Comparison of ENCODE assay signal across 16 cellular contexts in genomic region chr6:170140129-170140528, GRCh38.
DNase-seq lines count a peak whose midpoint lies in the region; ATAC-seq and TF ChIP-seq lines count a peak whose summit lies in the region.
"Had no signal": no experiment of that assay in that cellular context is flagged by ENCODE, and none has a peak within 500 bp of the region (broad histone marks: within the 10 kb centered on the region; RNA-seq: fewer than 3 reads in every experiment).

No MANE protein-coding gene starts in this region.

- no peak overlapping the region for H2AK5ac ChIP-seq in neuronal stem cell (ENCODE audit: low read depth, low read length)

- no peak overlapping the region for H3K4ac ChIP-seq in neuronal stem cell (ENCODE audit: low read length)

- DNase-seq in activated effector memory CD4-positive, alpha-beta T cell treated with anti-CD3 and anti-CD28 coated beads, Interleukin-2, amount 50 U/mL, for 16 hours = peak; percentile 9
- DNase-seq in activated effector memory CD4-positive, alpha-beta T cell treated with Interleukin-2 at 50 U/mL for 16 hours = no peak
- DNase-seq in coronary artery (ENCODE audit: low spot score) = peak; percentile 33
- no peak for DNase-seq in neuronal stem cell (ENCODE audit: low spot score)
- DNase-seq in upper lobe of left lung = peak; percentile 8 to 36
- no peak for DNase-seq in pons (ENCODE audit: low spot score)
- no peak for DNase-seq in Ammon's horn (ENCODE audit: low spot score)
- DNase-seq in MG63 = no peak
- DNase-seq: C1 segment of cervical spinal cord, DND-41, HCEC 1CT, NCI-H187, NCI-H226, NCI-H524 treated with DMSO at 0.1 percent for 48 hours had no signal

- no peak overlapping the region for H3K4me3 ChIP-seq in coronary artery
- H3K4me3 ChIP-seq in neuronal stem cell (ENCODE audit: low read length in 2 of 2) = no peak overlapping the region
- no peak overlapping the region for H3K4me3 ChIP-seq in upper lobe of left lung
- H3K4me3 ChIP-seq in MG63 = no peak overlapping the region

- H2BK5ac ChIP-seq in neuronal stem cell (ENCODE audit: low read length) = no peak overlapping the region

- no peak overlapping the region for H3K9ac ChIP-seq in neuronal stem cell (ENCODE audit: low read depth, low read length, poor library complexity)

- H3K27me3 ChIP-seq in neuronal stem cell (ENCODE audit: control insufficient read depth in 3 of 3, insufficient read depth in 3 of 3, low read depth in 1 of 3, low read length in 3 of 3) (no peaks in the 10 kb centered on the region), upper lobe of left lung (no peaks in the 10 kb centered on the region), MG63 (no peaks in the 10 kb centered on the region)

- H3K4me2 ChIP-seq in neuronal stem cell (ENCODE audit: insufficient read depth, low read length, poor library complexity, severe bottlenecking) = no peak overlapping the region

- TF ChIP-seq POLR2A in upper lobe of left lung (IDR thresholded peaks at IDR 0.05) = no peak

- H2BK15ac ChIP-seq in neuronal stem cell (ENCODE audit: low read length) = no peak overlapping the region

- no peak for TF ChIP-seq CTCF in coronary artery (IDR thresholded peaks at IDR 0.05)
- no peak for TF ChIP-seq CTCF in upper lobe of left lung (IDR thresholded peaks at IDR 0.05)

- H2BK12ac ChIP-seq in neuronal stem cell (ENCODE audit: low read length) = no peak overlapping the region

- H3K18ac ChIP-seq in neuronal stem cell (ENCODE audit: low read length) = peak overlapping the region; percentile 55

- TF ChIP-seq EP300 in upper lobe of left lung (IDR thresholded peaks at IDR 0.05) = no peak

- no peaks in the 10 kb centered on the region for H3K79me1 ChIP-seq in neuronal stem cell (ENCODE audit: low read depth, low read length)

- ATAC-seq in upper lobe of left lung (ENCODE audit: low FRiP score in 2 of 2) = no peak
- ATAC-seq: Panc1 had no signal

- no peak overlapping the region for H3K14ac ChIP-seq in neuronal stem cell (ENCODE audit: low read length)

- no CpG with 5 or more reads among the region's 13 CpGs for WGBS in neuronal stem cell (ENCODE audit: extremely low coverage in 2 of 2, insufficient read length in 2 of 2, insufficient replicate concordance in 1 of 2), 2 donors
- WGBS in upper lobe of left lung, 2 donors = 95 to 96% methylated on average over 13 of the region's 13 CpGs

- H3K36me3 ChIP-seq in neuronal stem cell (replicated peaks in 1 of 2; ENCODE audit: control insufficient read depth in 2 of 2, insufficient read depth in 2 of 2, low read length in 2 of 2) = no peaks in the 10 kb centered on the region
- H3K36me3 ChIP-seq in upper lobe of left lung = no peaks in the 10 kb centered on the region
- no peaks in the 10 kb centered on the region for H3K36me3 ChIP-seq in MG63

- no peaks in the 10 kb centered on the region for H3K4me1 ChIP-seq in neuronal stem cell (ENCODE audit: control insufficient read depth in 2 of 2, insufficient read depth in 1 of 2, low read depth in 1 of 2, low read length in 2 of 2)
- peaks cover 4 to 17% (median 10%) of the 10 kb centered on the region in 4 donors for H3K4me1 ChIP-seq in upper lobe of left lung

- H3K27ac ChIP-seq in coronary artery (no peak overlapping the region), neuronal stem cell (replicated peaks; ENCODE audit: low read length) (no peak overlapping the region), upper lobe of left lung (no peak overlapping the region)
- H3K27ac ChIP-seq: HL-60 had no signal

- H4K8ac ChIP-seq in neuronal stem cell (ENCODE audit: low read depth, low read length) = no peak overlapping the region

- no peak overlapping the region for H2BK120ac ChIP-seq in neuronal stem cell (ENCODE audit: low read depth, low read length)

- no peak overlapping the region for H2AFZ ChIP-seq in neuronal stem cell (ENCODE audit: low read length)

- H3K9me3 ChIP-seq in neuronal stem cell (replicated peaks in 1 of 2; ENCODE audit: control insufficient read depth in 2 of 2, insufficient read depth in 1 of 2, low read depth in 1 of 2, low read length in 2 of 2) (peaks cover 5 to 22% of the 10 kb centered on the region in 2 donors), upper lobe of left lung (peaks cover 0 to 6% (median 2%) of the 10 kb centered on the region in 4 donors), MG63 (no peaks in the 10 kb centered on the region)

- no peak overlapping the region for H4K91ac ChIP-seq in neuronal stem cell (ENCODE audit: low read depth, low read length, poor library complexity)

- no peak overlapping the region for H3K23ac ChIP-seq in neuronal stem cell (ENCODE audit: low read depth, low read length, poor library complexity)

Comparison
In these comparisons a context has a peak if more than half of its experiments do, and no peak if none do; other contexts are left out.
1. DNase-seq: peak in activated effector memory CD4-positive, alpha-beta T cell treated with anti-CD3 and anti-CD28 coated beads, Interleukin-2, amount 50 U/mL, for 16 hours (single experiment), coronary artery (single experiment) and upper lobe of left lung (2 of 2); none in activated effector memory CD4-positive, alpha-beta T cell treated with Interleukin-2 at 50 U/mL for 16 hours (single experiment), neuronal stem cell (single experiment), pons (single experiment), Ammon's horn (single experiment) and MG63 (single experiment).